12 cellular contexts compared by ENCODE assay signal in the genomic region with DNA sequence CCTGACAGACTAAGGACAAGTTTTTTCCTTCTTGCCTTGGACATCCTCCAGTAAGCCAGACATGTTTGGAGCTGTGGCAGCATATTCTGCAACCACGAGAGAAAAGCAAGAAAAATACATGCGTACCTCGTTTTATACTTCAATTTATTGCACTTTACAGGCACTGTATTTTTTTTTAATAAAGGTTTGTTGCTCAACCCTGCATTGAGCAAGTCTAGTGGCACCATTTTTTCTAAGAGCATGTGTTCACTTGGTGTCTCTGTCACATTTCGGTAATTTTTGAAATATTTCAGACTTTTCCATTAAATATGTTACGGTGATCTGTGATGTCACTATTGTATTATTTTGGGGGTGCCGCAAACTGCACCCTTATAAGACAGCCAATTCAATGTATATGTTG. TPM values are rescaled to one million over a fixed set of nuclear protein-coding genes. Genes with fewer than 3 reads are reported as not detected.
DNase-seq lines count a peak whose midpoint lies in the region; ATAC-seq and FAIRE-seq lines count a peak whose summit lies in the region.
"Had no signal": no experiment of that assay in that cellular context is flagged by ENCODE, and none has a peak within 500 bp of the region (broad histone marks: within the 10 kb centered on the region; RNA-seq: fewer than 3 reads in every experiment).

No MANE protein-coding gene starts in this region.

- H3K27ac Mint-ChIP-seq in T-helper 2 cell treated with Interferon-gamma antibody and Interleukin-4, amounts not matched to agents 5 μg/mL and 100 μg/mL, for 36 hours, result peak overlapping the region; percentile 85
- peak overlapping the region; percentile 40 to 74 for H3K27ac Mint-ChIP-seq in activated naive CD4-positive, alpha-beta T cell treated with anti-CD3 and anti-CD28 coated beads, Interleukin-2, amount 50 U/mL, for 72 hours
- peak overlapping the region; percentile 80 to 88 for H3K27ac Mint-ChIP-seq in natural killer cell treated with Interleukin-12 subunit alpha and Interleukin-12 subunit beta and Interleukin-15 and Interleukin-18, amount 100 ng/mL, for 72 hours

- H3K4me1 Mint-ChIP-seq in T-helper 2 cell treated with Interferon-gamma antibody and Interleukin-4, amounts not matched to agents 5 μg/mL and 100 μg/mL, for 36 hours (ENCODE audit: low read depth), result peaks cover 43% of the 10 kb centered on the region
- peaks cover 39 to 43% of the 10 kb centered on the region in 2 donors for H3K4me1 Mint-ChIP-seq in natural killer cell treated with Interleukin-12 subunit alpha and Interleukin-12 subunit beta and Interleukin-15 and Interleukin-18, amount 100 ng/mL, for 72 hours (ENCODE audit: low read depth in 2 of 2)

- no peak overlapping the region for H3K27ac ChIP-seq in Karpas-422 (ENCODE audit: low read length)
- H3K27ac ChIP-seq: A549 had no signal

- peak overlapping the region; percentile 51 for H3K4me2 ChIP-seq in Karpas-422 (ENCODE audit: low read depth, low read length, poor library complexity, severe bottlenecking)

- DNase-seq in T-helper 2 cell treated with Interferon-gamma antibody and Interleukin-4, amounts not matched to agents 5 μg/mL and 100 μg/mL, for 36 hours (ENCODE audit: low spot score), result no peak
- no peak for DNase-seq in T-helper 2 cell
- DNase-seq in Karpas-422, result no peak
- no peak for DNase-seq in activated naive CD4-positive, alpha-beta T cell treated with anti-CD3 and anti-CD28 coated beads, Interleukin-2, amount 50 U/mL, for 72 hours (ENCODE audit: low spot score in 2 of 2)
- no peak for DNase-seq in natural killer cell treated with Interleukin-12 subunit alpha and Interleukin-12 subunit beta and Interleukin-15 and Interleukin-18, amount 100 ng/mL, for 72 hours (ENCODE audit: low spot score)
- no peak for DNase-seq in RCC 7860 (ENCODE audit: low spot score)
- DNase-seq: HCEC 1CT, lower lobe of right lung, nucleus accumbens had no signal

- no peaks in the 10 kb centered on the region for H3K27me3 ChIP-seq in Karpas-422 (ENCODE audit: low read length)

- H3K9me3 ChIP-seq in Karpas-422 (ENCODE audit: low read length), result no peaks in the 10 kb centered on the region
- H3K9me3 ChIP-seq: A549, lower lobe of right lung had no signal

- no peak overlapping the region; the same call in 1 of the 2 replicates for H2AFZ ChIP-seq in Karpas-422 (ENCODE audit: low read length)

- H3K79me2 ChIP-seq in Karpas-422 (ENCODE audit: low read length), result peaks cover 26% of the 10 kb centered on the region

- peaks cover 43% of the 10 kb centered on the region for H3K4me1 ChIP-seq in Karpas-422 (ENCODE audit: low read length)

- peaks cover 10% of the 10 kb centered on the region; the same call in 1 of the 2 replicates for H4K20me1 ChIP-seq in Karpas-422 (ENCODE audit: insufficient read depth, low read depth, low read length)

- H3K4me3 ChIP-seq in Karpas-422 (ENCODE audit: low read length), result peak overlapping the region; percentile 31; the same call in 1 of the 2 replicates
- H3K4me3 ChIP-seq: A549 had no signal

- no peaks in the 10 kb centered on the region for H3K9me2 ChIP-seq in Karpas-422 (replicated peaks; ENCODE audit: insufficient read depth, low read length)

- peak overlapping the region; percentile 75 for H3K4me3 Mint-ChIP-seq in T-helper 2 cell treated with Interferon-gamma antibody and Interleukin-4, amounts not matched to agents 5 μg/mL and 100 μg/mL, for 36 hours
- peak overlapping the region; percentile 83 for H3K4me3 Mint-ChIP-seq in natural killer cell treated with Interleukin-12 subunit alpha and Interleukin-12 subunit beta and Interleukin-15 and Interleukin-18, amount 100 ng/mL, for 72 hours

- no peak overlapping the region for H3K9ac ChIP-seq in Karpas-422 (ENCODE audit: low read length)

- H3K27me3 Mint-ChIP-seq in T-helper 2 cell treated with Interferon-gamma antibody and Interleukin-4, amounts not matched to agents 5 μg/mL and 100 μg/mL, for 36 hours (ENCODE audit: low read depth), result no peaks in the 10 kb centered on the region
- no peaks in the 10 kb centered on the region for H3K27me3 Mint-ChIP-seq in natural killer cell treated with Interleukin-12 subunit alpha and Interleukin-12 subunit beta and Interleukin-15 and Interleukin-18, amount 100 ng/mL, for 72 hours

- H3K36me3 Mint-ChIP-seq in T-helper 2 cell treated with Interferon-gamma antibody and Interleukin-4, amounts not matched to agents 5 μg/mL and 100 μg/mL, for 36 hours (ENCODE audit: low read depth), result peaks cover 2% of the 10 kb centered on the region
- peaks cover 4 to 14% of the 10 kb centered on the region in 2 donors for H3K36me3 Mint-ChIP-seq in activated naive CD4-positive, alpha-beta T cell treated with anti-CD3 and anti-CD28 coated beads, Interleukin-2, amount 50 U/mL, for 72 hours
- H3K36me3 Mint-ChIP-seq in natural killer cell treated with Interleukin-12 subunit alpha and Interleukin-12 subunit beta and Interleukin-15 and Interleukin-18, amount 100 ng/mL, for 72 hours, result no peaks in the 10 kb centered on the region

- ATAC-seq in activated naive CD4-positive, alpha-beta T cell treated with anti-CD3 and anti-CD28 coated beads, Interleukin-2, amount 50 U/mL, for 72 hours, result no peak
- no peak for ATAC-seq in natural killer cell treated with Interleukin-12 subunit alpha and Interleukin-12 subunit beta and Interleukin-15 and Interleukin-18, amount 100 ng/mL, for 72 hours
- ATAC-seq in GM18909 (IDR thresholded peaks at IDR 0.05; ENCODE audit: poor library complexity, unreplicated experiment), result no peak
- ATAC-seq in GM18511 (IDR thresholded peaks at IDR 0.05; ENCODE audit: unreplicated experiment), result no peak
- ATAC-seq: A549, lower lobe of right lung had no signal

- peaks cover 7% of the 10 kb centered on the region for H3K9me3 Mint-ChIP-seq in T-helper 2 cell treated with Interferon-gamma antibody and Interleukin-4, amounts not matched to agents 5 μg/mL and 100 μg/mL, for 36 hours
- H3K9me3 Mint-ChIP-seq in activated naive CD4-positive, alpha-beta T cell treated with anti-CD3 and anti-CD28 coated beads, Interleukin-2, amount 50 U/mL, for 72 hours, result peaks cover 0 to 4% of the 10 kb centered on the region in 2 donors
- no peaks in the 10 kb centered on the region for H3K9me3 Mint-ChIP-seq in natural killer cell treated with Interleukin-12 subunit alpha and Interleukin-12 subunit beta and Interleukin-15 and Interleukin-18, amount 100 ng/mL, for 72 hours

- no peak for FAIRE-seq in RCC 7860 (lab: Jason Lieb, UNC)
- FAIRE-seq: A549 had no signal

- no peaks in the 10 kb centered on the region for H3K36me3 ChIP-seq in Karpas-422 (ENCODE audit: insufficient read depth, low read length)
- H3K36me3 ChIP-seq: lower lobe of right lung had no signal

RNA-seq across cellular contexts. Expression of gene SSX2IP, which starts 2.1 kb away (rescaled TPM):
- total RNA-seq in Karpas-422 (2014; rRNA removed; shearing (Covaris generic); ENCODE audit: low replicate concordance), result 21.4 and 29.0 TPM in 2 replicates
- 10 to 100 TPM in 1 of 2 donors, 1 to 10 TPM in 1; 9.9 to 11.2 TPM for total RNA-seq in activated naive CD4-positive, alpha-beta T cell treated with anti-CD3 and anti-CD28 coated beads, Interleukin-2, amount 50 U/mL, for 72 hours
- 10 to 100 TPM in 1 of 2 donors, 1 to 10 TPM in 1; 6.5 to 10.0 TPM for total RNA-seq in natural killer cell treated with Interleukin-12 subunit alpha and Interleukin-12 subunit beta and Interleukin-15 and Interleukin-18, amount 100 ng/mL, for 72 hours
